1 cellular context compared by ENCODE assay signal in genomic region chrX:119870626-119871131, GRCh38.
TF ChIP-seq lines count a peak whose summit lies in the region.

No MANE protein-coding gene starts in this region.

TF ChIP-seq in GM23338, 12 proteins besides CTCF, POLR2A, EP300 and RAD21 (continued from another document):
- no peak for TF ChIP-seq ZNF462 (CRISPR knock-in tag; IDR thresholded peaks at IDR 0.05)
- TF ChIP-seq ZNF331 (CRISPR knock-in tag; IDR thresholded peaks at IDR 0.05; ENCODE audit: low read depth) = no peak
- TF ChIP-seq CREB1 (CRISPR knock-in tag; IDR thresholded peaks at IDR 0.05; ENCODE audit: low read depth) = no peak
- no peak for TF ChIP-seq REST (IDR thresholded peaks at IDR 0.05; ENCODE audit: unreplicated experiment)
- no peak for TF ChIP-seq ZNF114 (CRISPR knock-in tag; IDR thresholded peaks at IDR 0.05)
- TF ChIP-seq ETS1 (IDR thresholded peaks at IDR 0.05) = no peak
- no peak for TF ChIP-seq STAT1 (IDR thresholded peaks at IDR 0.05; ENCODE audit: unreplicated experiment)
